Comparison of ENCODE assay signal across 18 cellular contexts in the genomic region with DNA sequence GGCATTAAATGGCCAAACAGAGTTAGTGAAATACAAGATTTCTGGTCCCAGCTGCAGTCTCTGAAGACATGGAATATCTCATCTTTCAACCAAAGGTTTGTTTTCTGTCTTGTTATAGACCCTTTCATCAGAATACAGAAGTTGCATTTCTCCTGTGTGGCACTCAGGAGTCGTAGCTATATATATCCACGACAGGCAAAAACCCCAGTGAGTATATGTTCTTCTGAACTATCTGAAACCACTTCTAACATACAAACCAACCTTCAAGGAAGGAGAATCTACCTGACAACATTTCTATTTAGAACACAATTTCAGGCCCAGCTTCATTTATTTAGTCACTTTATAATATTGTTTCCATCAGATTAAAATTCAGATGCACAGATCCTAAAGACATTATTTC.
"Had no signal": no experiment of that assay in that cellular context is flagged by ENCODE, and none has a peak within 500 bp of the region (broad histone marks: within the 10 kb centered on the region; RNA-seq: fewer than 3 reads in every experiment).

No MANE protein-coding gene starts in this region.

- H3K4me3 ChIP-seq: body of pancreas, cardiac muscle cell, heart left ventricle, pancreas, psoas muscle, stomach, suprapubic skin, tibial nerve had no signal

- H3K4me1 ChIP-seq: body of pancreas, heart left ventricle, pancreas, psoas muscle, stomach, suprapubic skin, tibial nerve had no signal

- H3K9me3 ChIP-seq: body of pancreas, heart left ventricle, neutrophil, pancreas, psoas muscle, SK-N-SH, stomach, suprapubic skin, tibial nerve had no signal

- H3K27me3 ChIP-seq: body of pancreas, cardiac muscle cell, neutrophil, pancreas, stomach, suprapubic skin, tibial nerve had no signal

- H3K36me3 ChIP-seq: cardiac muscle cell, heart left ventricle, neutrophil, pancreas, stomach, suprapubic skin, tibial nerve had no signal

- H3K4me3 Mint-ChIP-seq: nephron had no signal

- H3K27ac Mint-ChIP-seq: nephron had no signal

- ATAC-seq: body of pancreas, heart left ventricle, left ventricle myocardium superior, pancreas, psoas muscle, right cardiac atrium had no signal

- H3K27ac ChIP-seq: body of pancreas, cardiac muscle cell, heart left ventricle, neutrophil, pancreas, psoas muscle, stomach, suprapubic skin, tibial nerve had no signal

- H3K4me1 Mint-ChIP-seq: nephron had no signal

- H3K9me3 Mint-ChIP-seq: nephron had no signal

- DNase-seq: activated CD4-positive, alpha-beta T cell treated with anti-CD3 and anti-CD28 coated beads for 1 hour; activated gamma-delta T cell; activated T-cell treated with anti-CD3 and anti-CD28 coated beads, Interleukin-2, amount 50 U/mL, for 48 hours; body of pancreas; heart left ventricle; left ventricle myocardium superior; midbrain; pancreas; psoas muscle; right cardiac atrium; SK-N-SH; stimulated activated CD4-positive, alpha-beta T cell treated with anti-CD3 and anti-CD28 coated beads, Interleukin-4, amount 100 ng/mL, for 24 hours; stomach had no signal
